ENCODE assay signal across 20 cellular contexts in genomic region chr5:122656577-122656976, GRCh38.
DNase-seq lines count a peak whose midpoint lies in the region; ATAC-seq, FAIRE-seq and TF ChIP-seq lines count a peak whose summit lies in the region.
"Had no signal": no experiment of that assay in that cellular context is flagged by ENCODE, and none has a peak within 500 bp of the region (broad histone marks: within the 10 kb centered on the region; RNA-seq: fewer than 3 reads in every experiment).

No MANE protein-coding gene starts in this region.

- TF ChIP-seq RAD21 in HCT116 (IDR thresholded peaks at IDR 0.05; ENCODE audit: low read depth), result no peak

- no peaks in the 10 kb centered on the region for H3K27me3 Mint-ChIP-seq in naive B cell

- dilution Hi-C loops in endothelial cell of umbilical vein (cut with MboI; ENCODE audit: extremely low pct_ligation_motif_present, low sequenced_read_pairs), result no loop called here

- H3K4me2 ChIP-seq in HCT116 (ENCODE audit: low read length), result no peak overlapping the region
- H3K4me2 ChIP-seq in endothelial cell of umbilical vein (ENCODE audit: insufficient read depth, low read length), result no peak overlapping the region
- H3K4me2 ChIP-seq: BLaER1 had no signal

- TF ChIP-seq CTCF in HCT116 (IDR thresholded peaks at IDR 0.05 in 2 of 3, conservative IDR thresholded peaks at IDR 0.05 in 1 of 3; ENCODE audit: borderline replicate concordance in 1 of 3, insufficient read depth in 1 of 3, low read depth in 2 of 3, low read length in 2 of 3) (no peak), endothelial cell of umbilical vein (IDR thresholded peaks at IDR 0.05; ENCODE audit: extremely low read depth in 1 of 2, insufficient read depth in 1 of 2, low read depth in 1 of 2, low read length in 2 of 2) (no peak), adrenal gland (IDR thresholded peaks at IDR 0.05) (no peak)

- H3K36me3 ChIP-seq in HCT116 (ENCODE audit: control insufficient read depth in 1 of 2, insufficient read depth in 2 of 2, low read length in 2 of 2) (no peaks in the 10 kb centered on the region), endothelial cell of umbilical vein (ENCODE audit: control insufficient read depth in 2 of 2, extremely low read depth in 1 of 2, insufficient read depth in 2 of 2, low read length in 2 of 2) (no peaks in the 10 kb centered on the region), adrenal gland (replicated peaks in 1 of 2) (no peaks in the 10 kb centered on the region)
- H3K36me3 ChIP-seq: BLaER1, HAP-1 had no signal

- H3K4me3 Mint-ChIP-seq in naive B cell, result peak overlapping the region in 1 of 8 donors; percentile 26
- H3K4me3 Mint-ChIP-seq: CD4-positive, CD25-positive, alpha-beta regulatory T cell; CD8-positive, alpha-beta T cell had no signal

- H3K27ac Mint-ChIP-seq in naive B cell, result peak overlapping the region in 3 of 6 donors; percentile 20 to 26 (median 22)
- H3K27ac Mint-ChIP-seq: CD4-positive, CD25-positive, alpha-beta regulatory T cell; CD8-positive, alpha-beta T cell had no signal

- DNase-seq in HCT116 (ENCODE audit: low read depth, low spot score) (no peak), endothelial cell of umbilical vein (ENCODE audit: low read depth, low spot score) (no peak), naive B cell (no peak), NCI-H1048 (lab: John Stamatoyannopoulos, UW) (no peak), adrenal gland (no peak), HK-2 (ENCODE audit: unreplicated experiment) (no peak)
- DNase-seq: Caco-2; CD4-positive, CD25-positive, alpha-beta regulatory T cell; CD8-positive, alpha-beta T cell; DMS53; DMS79 treated with DMSO at 0.1 percent for 48 hours; GF-D8; GOT3 had no signal

- no peaks in the 10 kb centered on the region for H3K79me2 ChIP-seq in HCT116 (ENCODE audit: insufficient read depth, low read length)
- no peaks in the 10 kb centered on the region for H3K79me2 ChIP-seq in endothelial cell of umbilical vein (ENCODE audit: control insufficient read depth, insufficient read depth, low read length)

- FAIRE-seq in endothelial cell of umbilical vein (lab: Jason Lieb, UNC), result peak; percentile 64
- FAIRE-seq: D721Med, GM12892, H54 had no signal

- POLR2A ChIA-PET in HCT116 (lab: Charles Lee) (no interaction called here), endothelial cell of umbilical vein (lab: Charles Lee) (no interaction called here)

- H3K9me3 ChIP-seq in HCT116 (ENCODE audit: control insufficient read depth in 1 of 2, insufficient read depth in 1 of 2, low read depth in 1 of 2, low read length in 2 of 2), result no peaks in the 10 kb centered on the region
- no peaks in the 10 kb centered on the region for H3K9me3 ChIP-seq in endothelial cell of umbilical vein (replicated peaks; ENCODE audit: control insufficient read depth, insufficient read depth, low read length)
- H3K9me3 ChIP-seq in adrenal gland (replicated peaks in 1 of 3), result no peaks in the 10 kb centered on the region
- H3K9me3 ChIP-seq: BLaER1, Caco-2, HAP-1 had no signal

- RAD21 ChIA-PET in HCT116 (lab: Charles Lee; ENCODE audit: low non-redundant PET in 1 of 2, low total read pairs in 2 of 2, uncharacterized antibody in 2 of 2, unreplicated experiment in 2 of 2), result no interaction called here

- H3K4me3 ChIP-seq in HCT116 (replicated peaks in 1 of 2; ENCODE audit: low read depth in 1 of 2, low read length in 2 of 2) (no peak overlapping the region), endothelial cell of umbilical vein (replicated peaks in 1 of 3; ENCODE audit: insufficient read depth in 1 of 3, low read depth in 1 of 3, low read length in 3 of 3) (no peak overlapping the region), adrenal gland (no peak overlapping the region)
- H3K4me3 ChIP-seq: BLaER1, HAP-1 had no signal

- H3K36me3 Mint-ChIP-seq in naive B cell, result peaks cover 3 to 5% of the 10 kb centered on the region in 2 donors
- H3K36me3 Mint-ChIP-seq: CD4-positive, CD25-positive, alpha-beta regulatory T cell; CD8-positive, alpha-beta T cell had no signal

- peaks cover 0 to 4% (median 2%) of the 10 kb centered on the region in 7 donors for H3K9me3 Mint-ChIP-seq in naive B cell
- H3K9me3 Mint-ChIP-seq: CD8-positive, alpha-beta T cell had no signal

- peak overlapping the region; percentile 81 for H2AFZ ChIP-seq in HCT116 (ENCODE audit: low read depth, low read length, poor library complexity, severe bottlenecking)
- H2AFZ ChIP-seq in endothelial cell of umbilical vein (ENCODE audit: low read depth, low read length), result no peak overlapping the region

- H4K20me1 ChIP-seq in HCT116 (ENCODE audit: insufficient read depth) (no peaks in the 10 kb centered on the region), endothelial cell of umbilical vein (replicated peaks; ENCODE audit: control insufficient read depth, extremely low read depth, insufficient read depth, low read length) (no peaks in the 10 kb centered on the region)
- H4K20me1 ChIP-seq: BLaER1 had no signal

- H3K27ac ChIP-seq in HCT116 (ENCODE audit: low read depth, low read length), result no peak overlapping the region
- no peak overlapping the region for H3K27ac ChIP-seq in endothelial cell of umbilical vein (ENCODE audit: insufficient read depth, low read depth, low read length)
- H3K27ac ChIP-seq in adrenal gland, result no peak overlapping the region
- H3K27ac ChIP-seq: BLaER1, C4-2B had no signal

- no peaks in the 10 kb centered on the region for H3K9me1 ChIP-seq in endothelial cell of umbilical vein (replicated peaks; ENCODE audit: control insufficient read depth, extremely low read depth, insufficient read depth, low read length)

- H3K9me2 ChIP-seq in HCT116 (ENCODE audit: insufficient read depth), result no peaks in the 10 kb centered on the region

- ATAC-seq in HCT116 (no peak), naive B cell (ENCODE audit: low read depth in 2 of 2) (peak; percentile 45 to 58), HG02588 (IDR thresholded peaks at IDR 0.05; ENCODE audit: unreplicated experiment) (no peak)
- ATAC-seq: CD8-positive, alpha-beta T cell had no signal

- peaks cover 4 to 16% (median 5%) of the 10 kb centered on the region in 3 donors for H3K4me1 Mint-ChIP-seq in naive B cell
- H3K4me1 Mint-ChIP-seq: CD4-positive, CD25-positive, alpha-beta regulatory T cell had no signal

- H3K9ac ChIP-seq in HCT116 (ENCODE audit: low read length) (no peak overlapping the region), endothelial cell of umbilical vein (replicated peaks; ENCODE audit: extremely low read depth, insufficient read depth, low read length) (no peak overlapping the region)
- H3K9ac ChIP-seq: BLaER1 had no signal

- no TSS peak for BruUV-seq in HCT116 (replicated peaks; lab: Mats Ljungman, UMichigan)
- no TSS peak for BruUV-seq in endothelial cell of umbilical vein (replicated peaks; lab: Mats Ljungman, UMichigan)

- 83 to 94% (median 87%) methylated on average over 1 of the region's 1 CpG for WGBS in adrenal gland, 4 donors

- peaks cover 0 to 6% of the 10 kb centered on the region in 2 experiments; a peak in 1 of 4 replicates for H3K4me1 ChIP-seq in HCT116 (ENCODE audit: control insufficient read depth in 1 of 2, insufficient read depth in 2 of 2, low read length in 2 of 2)
- H3K4me1 ChIP-seq in endothelial cell of umbilical vein (ENCODE audit: control insufficient read depth, extremely low read depth, insufficient read depth, low read length), result no peaks in the 10 kb centered on the region
- H3K4me1 ChIP-seq in adrenal gland (replicated peaks in 1 of 2), result no peaks in the 10 kb centered on the region
- H3K4me1 ChIP-seq: BLaER1 had no signal

- TF ChIP-seq POLR2A in HCT116 (IDR thresholded peaks at IDR 0.05; ENCODE audit: borderline replicate concordance, extremely low read depth, insufficient read depth, insufficient read length), result no peak
- no peak for TF ChIP-seq POLR2A in endothelial cell of umbilical vein (IDR thresholded peaks at IDR 0.05; ENCODE audit: low read depth, low read length)
- TF ChIP-seq POLR2A in adrenal gland (IDR thresholded peaks at IDR 0.05), result no peak

- intact Hi-C loops in HCT116 (cut with micrococcal nuclease), result no loop called here
- intact Hi-C loops in endothelial cell of umbilical vein (cut with micrococcal nuclease), result no loop called here
- intact Hi-C loops in adrenal gland (cut with DNase I), result no loop called here

- H3K27me3 ChIP-seq in HCT116 (ENCODE audit: insufficient read depth, low read length) (no peaks in the 10 kb centered on the region), endothelial cell of umbilical vein (ENCODE audit: control insufficient read depth in 2 of 2, insufficient read depth in 2 of 2, low read length in 2 of 2) (no peaks in the 10 kb centered on the region), adrenal gland (no peaks in the 10 kb centered on the region)
- H3K27me3 ChIP-seq: BLaER1 had no signal

- CTCF ChIA-PET in HCT116 (lab: Charles Lee) (no interaction called here), endothelial cell of umbilical vein (lab: Charles Lee) (no interaction called here)

TF ChIP-seq in HCT116, 20 proteins besides CTCF, POLR2A, EP300 and RAD21:
- TF ChIP-seq SIN3A (IDR thresholded peaks at IDR 0.05; ENCODE audit: low read depth), result no peak
- no peak for TF ChIP-seq ELF1 (IDR thresholded peaks at IDR 0.05; ENCODE audit: borderline replicate concordance, low read depth)
- no peak for TF ChIP-seq EZH2 (IDR thresholded peaks at IDR 0.05)
- TF ChIP-seq, protein P1, sequence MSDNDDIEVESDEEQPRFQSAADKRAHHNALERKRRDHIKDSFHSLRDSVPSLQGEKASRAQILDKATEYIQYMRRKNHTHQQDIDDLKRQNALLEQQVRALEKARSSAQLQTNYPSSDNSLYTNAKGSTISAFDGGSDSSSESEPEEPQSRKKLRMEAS (IDR thresholded peaks at IDR 0.05), result no peak
- TF ChIP-seq TCF7L2 (IDR thresholded peaks at IDR 0.05; ENCODE audit: borderline replicate concordance, extremely low read depth, insufficient read depth, insufficient read length), result no peak

TF ChIP-seq in endothelial cell of umbilical vein, 7 proteins besides CTCF, POLR2A, EP300 and RAD21:
- TF ChIP-seq JUN (IDR thresholded peaks at IDR 0.05; ENCODE audit: borderline replicate concordance, insufficient read depth, insufficient read length, low read depth), result no peak
- TF ChIP-seq POLR2AphosphoS5 (IDR thresholded peaks at IDR 0.05; ENCODE audit: insufficient read depth, low read depth, low read length), result no peak
- no peak for TF ChIP-seq FOS (IDR thresholded peaks at IDR 0.05; ENCODE audit: borderline replicate concordance, insufficient read depth, low read length)
- TF ChIP-seq GATA2 (IDR thresholded peaks at IDR 0.05; ENCODE audit: insufficient read depth, insufficient read length, low read depth, low read length), result no peak
- no peak for TF ChIP-seq MYC (IDR thresholded peaks at IDR 0.05; ENCODE audit: low read depth, low read length)
- TF ChIP-seq, protein P1 (IDR thresholded peaks at IDR 0.05; ENCODE audit: insufficient read depth, insufficient read length), result no peak
- no peak for TF ChIP-seq EZH2 (IDR thresholded peaks at IDR 0.05; ENCODE audit: borderline replicate concordance, low read depth, low read length, severe bottlenecking)

Comparison
In these comparisons a context has a peak if more than half of its experiments do, and no peak if none do; other contexts are left out.
1. ATAC-seq: peak in naive B cell (2 of 2); none in HCT116 (single experiment) and HG02588 (single experiment).